Comparison of ENCODE assay signal across 1 cellular context in genomic region chr7:151242181-151243044, GRCh38.
TF ChIP-seq lines count a peak whose summit lies in the region.

No MANE protein-coding gene starts in this region.

TF ChIP-seq in WTC11, 78 proteins besides CTCF, POLR2A, EP300 and RAD21 (continued from another document):
- TF ChIP-seq, protein P1, sequence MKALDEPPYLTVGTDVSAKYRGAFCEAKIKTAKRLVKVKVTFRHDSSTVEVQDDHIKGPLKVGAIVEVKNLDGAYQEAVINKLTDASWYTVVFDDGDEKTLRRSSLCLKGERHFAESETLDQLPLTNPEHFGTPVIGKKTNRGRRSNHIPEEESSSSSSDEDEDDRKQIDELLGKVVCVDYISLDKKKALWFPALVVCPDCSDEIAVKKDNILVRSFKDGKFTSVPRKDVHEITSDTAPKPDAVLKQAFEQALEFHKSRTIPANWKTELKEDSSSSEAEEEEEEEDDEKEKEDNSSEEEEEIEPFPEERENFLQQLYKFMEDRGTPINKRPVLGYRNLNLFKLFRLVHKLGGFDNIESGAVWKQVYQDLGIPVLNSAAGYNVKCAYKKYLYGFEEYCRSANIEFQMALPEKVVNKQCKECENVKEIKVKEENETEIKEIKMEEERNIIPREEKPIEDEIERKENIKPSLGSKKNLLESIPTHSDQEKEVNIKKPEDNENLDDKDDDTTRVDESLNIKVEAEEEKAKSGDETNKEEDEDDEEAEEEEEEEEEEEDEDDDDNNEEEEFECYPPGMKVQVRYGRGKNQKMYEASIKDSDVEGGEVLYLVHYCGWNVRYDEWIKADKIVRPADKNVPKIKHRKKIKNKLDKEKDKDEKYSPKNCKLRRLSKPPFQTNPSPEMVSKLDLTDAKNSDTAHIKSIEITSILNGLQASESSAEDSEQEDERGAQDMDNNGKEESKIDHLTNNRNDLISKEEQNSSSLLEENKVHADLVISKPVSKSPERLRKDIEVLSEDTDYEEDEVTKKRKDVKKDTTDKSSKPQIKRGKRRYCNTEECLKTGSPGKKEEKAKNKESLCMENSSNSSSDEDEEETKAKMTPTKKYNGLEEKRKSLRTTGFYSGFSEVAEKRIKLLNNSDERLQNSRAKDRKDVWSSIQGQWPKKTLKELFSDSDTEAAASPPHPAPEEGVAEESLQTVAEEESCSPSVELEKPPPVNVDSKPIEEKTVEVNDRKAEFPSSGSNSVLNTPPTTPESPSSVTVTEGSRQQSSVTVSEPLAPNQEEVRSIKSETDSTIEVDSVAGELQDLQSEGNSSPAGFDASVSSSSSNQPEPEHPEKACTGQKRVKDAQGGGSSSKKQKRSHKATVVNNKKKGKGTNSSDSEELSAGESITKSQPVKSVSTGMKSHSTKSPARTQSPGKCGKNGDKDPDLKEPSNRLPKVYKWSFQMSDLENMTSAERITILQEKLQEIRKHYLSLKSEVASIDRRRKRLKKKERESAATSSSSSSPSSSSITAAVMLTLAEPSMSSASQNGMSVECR (CRISPR knock-in tag; IDR thresholded peaks at IDR 0.05; ENCODE audit: borderline replicate concordance), result no peak
- TF ChIP-seq TEAD1 (CRISPR knock-in tag; IDR thresholded peaks at IDR 0.05) (no peak), SP1 (CRISPR knock-in tag; conservative IDR thresholded peaks at IDR 0.05) (no peak), ZNF671 (CRISPR knock-in tag; IDR thresholded peaks at IDR 0.05) (no peak), ZNF138 (CRISPR knock-in tag; conservative IDR thresholded peaks at IDR 0.05) (no peak), ZNF396 (CRISPR knock-in tag; IDR thresholded peaks at IDR 0.05; ENCODE audit: borderline replicate concordance) (no peak), CREM (CRISPR knock-in tag; IDR thresholded peaks at IDR 0.05) (no peak), ZNF232 (CRISPR knock-in tag; IDR thresholded peaks at IDR 0.05) (no peak)
- TF ChIP-seq, protein P2, sequence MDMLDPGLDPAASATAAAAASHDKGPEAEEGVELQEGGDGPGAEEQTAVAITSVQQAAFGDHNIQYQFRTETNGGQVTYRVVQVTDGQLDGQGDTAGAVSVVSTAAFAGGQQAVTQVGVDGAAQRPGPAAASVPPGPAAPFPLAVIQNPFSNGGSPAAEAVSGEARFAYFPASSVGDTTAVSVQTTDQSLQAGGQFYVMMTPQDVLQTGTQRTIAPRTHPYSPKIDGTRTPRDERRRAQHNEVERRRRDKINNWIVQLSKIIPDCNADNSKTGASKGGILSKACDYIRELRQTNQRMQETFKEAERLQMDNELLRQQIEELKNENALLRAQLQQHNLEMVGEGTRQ (CRISPR knock-in tag; IDR thresholded peaks at IDR 0.05), result no peak
